ENCODE assay signal across 8 cellular contexts in genomic region chr6:24495516-24495847, GRCh38. TPM values are rescaled to one million over a fixed set of nuclear protein-coding genes. Genes with fewer than 3 reads are reported as not detected.
DNase-seq lines count a peak whose midpoint lies in the region; ATAC-seq and TF ChIP-seq lines count a peak whose summit lies in the region.

No MANE protein-coding gene starts in this region.

- TF ChIP-seq CTCF in GM10266 (IDR thresholded peaks at IDR 0.05; ENCODE audit: control insufficient read depth, insufficient read depth, low read depth, missing control alignments), result no peak
- peak in 1 of 2 experiments; percentile 10; a peak in 1 of 4 replicates for TF ChIP-seq CTCF in GM23338 (conservative IDR thresholded peaks at IDR 0.05; ENCODE audit: low read depth in 2 of 2)
- no peak for TF ChIP-seq CTCF in WI38 (IDR thresholded peaks at IDR 0.05; ENCODE audit: low read depth, low read length)
- no peak for TF ChIP-seq CTCF in liver (IDR thresholded peaks at IDR 0.05; ENCODE audit: low read depth, low read length, missing input control)

- H3K9me3 Mint-ChIP-seq in GM23338, result peaks cover 16% of the 10 kb centered on the region

- peak; percentile 64 for ATAC-seq in GM23338

- no peak overlapping the region for H3K27ac Mint-ChIP-seq in GM23338

- DNase-seq in GM10266 (ENCODE audit: extremely low spot score) (peak; percentile 85), GM23338 (ENCODE audit: low spot score) (peak; percentile 83), LoVo (ENCODE audit: low spot score) (peak; percentile 24), COLO829 (ENCODE audit: low spot score) (no peak)
- DNase-seq in stimulated activated CD4-positive, alpha-beta T cell treated with anti-CD3 and anti-CD28 coated beads, Interleukin-4, amount 100 ng/mL, for 24 hours, result peak; percentile 48

- peaks cover 16% of the 10 kb centered on the region for H3F3A ChIP-seq in GM23338 (replicated peaks; ENCODE audit: low read depth)

- peak overlapping the region; percentile 98 for H2AFZ ChIP-seq in GM23338

- H3K4me2 ChIP-seq in GM23338, result peak overlapping the region; percentile 95

- H3K4me1 ChIP-seq in GM23338 (ENCODE audit: insufficient read depth) (peaks cover 25% of the 10 kb centered on the region; the same call in 1 of the 2 replicates), liver (ENCODE audit: control insufficient read depth in 4 of 4, insufficient read depth in 4 of 4, low read length in 3 of 4) (peaks cover 6 to 33% (median 26%) of the 10 kb centered on the region in 4 donors)

- peak overlapping the region; percentile 24 to 60 for H3K9ac ChIP-seq in liver (ENCODE audit: low read depth in 1 of 2, low read length in 2 of 2)

- H3K27me3 ChIP-seq in GM23338 (ENCODE audit: insufficient read depth) (peaks cover 32% of the 10 kb centered on the region), liver (ENCODE audit: control insufficient read depth in 4 of 4, insufficient read depth in 4 of 4, low read length in 3 of 4) (no peaks in the 10 kb centered on the region)

- H3K27me3 Mint-ChIP-seq in GM23338 (ENCODE audit: insufficient read depth, low read depth, poor library complexity), result peaks cover 31% of the 10 kb centered on the region

- no peaks in the 10 kb centered on the region for H4K20me1 ChIP-seq in GM23338 (replicated peaks; ENCODE audit: insufficient read depth)

- H3K9me3 ChIP-seq in liver (ENCODE audit: control insufficient read depth in 4 of 4, low read length in 3 of 4), result no peaks in the 10 kb centered on the region

- peak overlapping the region; percentile 77 for H3K4me3 Mint-ChIP-seq in GM23338

- H3K9me2 ChIP-seq in GM23338 (ENCODE audit: insufficient read depth), result no peaks in the 10 kb centered on the region

- 3% methylated on average over 13 of the region's 13 CpGs for WGBS in liver

- H3K4me3 ChIP-seq in GM23338, result peak overlapping the region; percentile 78
- H3K4me3 ChIP-seq in WI38 (ENCODE audit: low read depth, low read length), result peak overlapping the region; percentile 50
- H3K4me3 ChIP-seq in liver (ENCODE audit: low read depth in 1 of 3, low read length in 3 of 3), result peak overlapping the region; percentile 73 to 80 (median 78)

- peaks cover 13% of the 10 kb centered on the region for H3K36me3 Mint-ChIP-seq in GM23338 (ENCODE audit: low read depth)

- no peak overlapping the region for H3K27ac ChIP-seq in GM23338 (ENCODE audit: low read depth)
- peak overlapping the region; percentile 39 for H3K27ac ChIP-seq in cingulate gyrus (ENCODE audit: low read depth, low read length)
- H3K27ac ChIP-seq in liver (ENCODE audit: low read depth in 1 of 2, low read length in 2 of 2), result peak overlapping the region; percentile 84 to 87

- no peak for TF ChIP-seq RAD21 in liver (IDR thresholded peaks at IDR 0.05)

- no peaks in the 10 kb centered on the region for H3K79me2 ChIP-seq in GM23338 (replicated peaks; ENCODE audit: insufficient read depth)

- H3K36me3 ChIP-seq in GM23338 (ENCODE audit: insufficient read depth) (no peaks in the 10 kb centered on the region; the same call in 1 of the 2 replicates), liver (ENCODE audit: control insufficient read depth in 4 of 4, insufficient read depth in 3 of 4, low read depth in 1 of 4, low read length in 3 of 4) (peaks cover 0 to 8% (median 2%) of the 10 kb centered on the region in 4 donors)

- peaks cover 27% of the 10 kb centered on the region for H3K4me1 Mint-ChIP-seq in GM23338

TF ChIP-seq in GM23338, 12 proteins besides CTCF, POLR2A, EP300 and RAD21:
- no peak for TF ChIP-seq EZH2 (IDR thresholded peaks at IDR 0.05; ENCODE audit: low read depth, unreplicated experiment)
- peak; percentile 21 for TF ChIP-seq POLR2AphosphoS5 (IDR thresholded peaks at IDR 0.05; ENCODE audit: low read depth)
TF ChIP-seq in GM23338: peak in this region for 1.

TF ChIP-seq in liver, 16 proteins besides CTCF, POLR2A, EP300 and RAD21:
- no peak for TF ChIP-seq GABPA (IDR thresholded peaks at IDR 0.05 in 1 of 2, conservative IDR thresholded peaks at IDR 0.05 in 1 of 2)
- no peak for TF ChIP-seq HNF4G (IDR thresholded peaks at IDR 0.05)
- no peak for TF ChIP-seq FOXA1 (IDR thresholded peaks at IDR 0.05)
- peak in 1 of 2 donors; percentile 8 for TF ChIP-seq RXRA (IDR thresholded peaks at IDR 0.05)
- no peak for TF ChIP-seq JUND (IDR thresholded peaks at IDR 0.05)
- TF ChIP-seq NR2F2 (IDR thresholded peaks at IDR 0.05), result no peak
- TF ChIP-seq HNF4A (conservative IDR thresholded peaks at IDR 0.05), result no peak
- TF ChIP-seq ATF3 (IDR thresholded peaks at IDR 0.05), result no peak
- peak; percentile 33 for TF ChIP-seq YY1 (IDR thresholded peaks at IDR 0.05)
- no peak for TF ChIP-seq REST (IDR thresholded peaks at IDR 0.05)
- TF ChIP-seq FOXA2 (IDR thresholded peaks at IDR 0.05), result no peak
- peak; percentile 52 for TF ChIP-seq MAX (IDR thresholded peaks at IDR 0.05)
TF ChIP-seq in liver: peak in this region for 3.

RNA-seq across cellular contexts. Expression of gene ALDH5A1, which starts 0.7 kb away (rescaled TPM):
- 4.6 and 5.2 TPM in 2 replicates for total RNA-seq in GM23338 (2014; rRNA removed; shearing (Covaris generic))
- polyA plus RNA-seq in GM23338 (2016; fragmentation: Nextera tagmentation; extraction: Ambion mirVana), result 2.7 and 3.1 TPM in 2 replicates
- 10 to 100 TPM; 19.8 to 26.8 TPM for total RNA-seq in liver
- 10 to 100 TPM; 18.2 to 19.5 TPM for polyA plus RNA-seq in liver

RNA-seq across cellular contexts. Expression of gene GPLD1, which starts 6.1 kb away (rescaled TPM):
- 11.1 and 15.3 TPM in 2 replicates for total RNA-seq in GM23338 (2014; rRNA removed; shearing (Covaris generic))
- polyA plus RNA-seq in GM23338 (2016; fragmentation: Nextera tagmentation; extraction: Ambion mirVana) (3.4 and 3.8 TPM in 2 replicates), liver (10 to 100 TPM; 15.5 to 20.5 TPM)
- total RNA-seq in liver, result 10 to 100 TPM; 24.0 to 62.0 TPM
